ENCODE assay signal across 5 cellular contexts in the genomic region with DNA sequence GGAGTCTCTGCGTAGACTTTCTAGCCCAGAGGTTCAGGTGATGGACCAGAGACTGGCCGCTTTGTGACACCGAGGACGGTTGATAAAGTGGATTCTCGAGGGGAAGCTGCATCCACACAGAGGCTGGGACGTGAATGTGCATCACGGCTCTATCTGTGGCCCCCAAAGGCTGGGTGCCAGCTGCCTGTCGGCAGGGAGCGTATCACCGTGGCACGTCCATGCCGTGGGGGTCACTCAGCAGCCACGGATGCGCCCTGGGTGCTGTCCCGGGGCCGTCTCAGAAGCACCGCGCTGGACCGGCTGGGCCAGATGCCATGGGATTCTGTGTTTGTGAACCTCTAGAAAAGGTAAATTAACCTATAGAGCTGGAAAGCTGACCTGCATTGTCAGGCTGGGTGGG.
"Had no signal": no experiment of that assay in that cellular context is flagged by ENCODE, and none has a peak within 500 bp of the region (broad histone marks: within the 10 kb centered on the region; RNA-seq: fewer than 3 reads in every experiment).

No MANE protein-coding gene starts in this region.

- ATAC-seq: GM23338, HepG2 had no signal

- H2AFZ ChIP-seq: GM23338 had no signal

- H3K4me3 ChIP-seq: GM23338 had no signal

- H3K4me2 ChIP-seq: GM23338 had no signal

- H3K27ac ChIP-seq: HL-60 had no signal

- DNase-seq: H9, HCEC 1CT had no signal
